ENCODE assay signal across 24 cellular contexts in the genomic region with DNA sequence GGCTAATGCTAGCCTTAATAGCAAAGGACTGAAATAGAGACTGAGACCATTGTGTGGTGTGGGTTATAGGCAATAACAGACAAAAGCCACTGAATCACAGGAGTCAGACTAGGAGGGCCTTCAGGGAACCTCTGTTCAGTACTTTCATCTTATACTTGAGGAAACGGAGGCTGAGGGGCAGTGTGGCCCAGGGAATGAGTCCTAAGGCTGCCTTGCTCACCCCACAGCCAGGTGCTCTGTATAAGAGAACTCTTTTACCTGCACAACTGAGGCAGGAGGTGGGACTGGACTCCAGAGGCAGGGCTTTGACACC. TPM values are rescaled to one million over a fixed set of nuclear protein-coding genes. Genes with fewer than 3 reads are reported as not detected.
DNase-seq lines count a peak whose midpoint lies in the region; TF ChIP-seq lines count a peak whose summit lies in the region.
"Had no signal": no experiment of that assay in that cellular context is flagged by ENCODE, and none has a peak within 500 bp of the region (broad histone marks: within the 10 kb centered on the region; RNA-seq: fewer than 3 reads in every experiment).

No MANE protein-coding gene starts in this region.

- H3K36me3 Mint-ChIP-seq in endodermal cell (ENCODE audit: low read depth), result peaks cover 3% of the 10 kb centered on the region
- H3K36me3 Mint-ChIP-seq: CD4-positive, alpha-beta memory T cell had no signal

- peak overlapping the region; percentile 96; the same call in 1 of the 2 replicates for H3K27ac ChIP-seq in HUES64 (ENCODE audit: low read depth, low read length)
- H3K27ac ChIP-seq in endodermal cell (ENCODE audit: low read depth, low read length), result no peak overlapping the region
- peak overlapping the region; percentile 18 for H3K27ac ChIP-seq in iPS-20b (ENCODE audit: low read length)
- no peak overlapping the region for H3K27ac ChIP-seq in spleen
- H3K27ac ChIP-seq: A549, PC-9, SJCRH30 had no signal

- H3K9me3 Mint-ChIP-seq in endodermal cell, result no peaks in the 10 kb centered on the region
- H3K9me3 Mint-ChIP-seq: CD4-positive, alpha-beta memory T cell had no signal

- H3K36me3 ChIP-seq in HUES64 (ENCODE audit: insufficient read depth, low read length) (peaks cover 8% of the 10 kb centered on the region; the same call in 1 of the 2 replicates), endodermal cell (ENCODE audit: control insufficient read depth, insufficient read depth, low read length) (no peaks in the 10 kb centered on the region), iPS-20b (ENCODE audit: insufficient read depth, low read depth, low read length) (peaks cover 24% of the 10 kb centered on the region), spleen (no peaks in the 10 kb centered on the region)
- H3K36me3 ChIP-seq: MG63, SJCRH30 had no signal

- peaks cover 19% of the 10 kb centered on the region for H3K4me1 ChIP-seq in HUES64 (ENCODE audit: insufficient read depth, low read length)
- no peaks in the 10 kb centered on the region for H3K4me1 ChIP-seq in endodermal cell (ENCODE audit: control insufficient read depth, insufficient read depth, low read length)
- H3K4me1 ChIP-seq in iPS-20b (ENCODE audit: insufficient read depth, low read length), result peaks cover 24% of the 10 kb centered on the region
- peaks cover 0 to 47% (median 12%) of the 10 kb centered on the region in 6 donors for H3K4me1 ChIP-seq in spleen

- DNase-seq in endodermal cell (no peak), spleen (peak; percentile 8), AG20443 (ENCODE audit: low spot score) (no peak), T-helper 9 cell (no peak)
- no peak for DNase-seq in activated CD4-positive, alpha-beta T cell treated with anti-CD3 and anti-CD28 coated beads, Interleukin-2, amount 50 U/mL, for 4 hours
- DNase-seq: C1 segment of cervical spinal cord; CD4-positive, alpha-beta memory T cell; COR-L47; DMS53; KBM-7; MG63; NCI-H1694 treated with DMSO at 0.1 percent for 48 hours; NCI-H2081 treated with DMSO at 0.1 percent for 48 hours; NCI-H345; NCI-H524 treated with DMSO at 0.1 percent for 48 hours; NCI-H774; PC-9 had no signal

- TF ChIP-seq POLR2A in spleen (IDR thresholded peaks at IDR 0.05), result no peak

- H3K27me3 ChIP-seq in HUES64 (ENCODE audit: insufficient read depth, low read length) (no peaks in the 10 kb centered on the region), endodermal cell (ENCODE audit: control insufficient read depth, insufficient read depth, low read length, poor library complexity, severe bottlenecking) (no peaks in the 10 kb centered on the region), iPS-20b (ENCODE audit: insufficient read depth, low read length) (peaks cover 11% of the 10 kb centered on the region), spleen (replicated peaks in 1 of 7) (peaks cover 0 to 35% (median 0%) of the 10 kb centered on the region in 7 donors)
- H3K27me3 ChIP-seq: MG63, SJCRH30 had no signal

- H3K9ac ChIP-seq in HUES64 (ENCODE audit: low read depth, low read length), result peak overlapping the region; percentile 48; the same call in 1 of the 2 replicates
- H3K9ac ChIP-seq in endodermal cell (ENCODE audit: extremely low read depth, low read length, poor library complexity, severe bottlenecking), result no peak overlapping the region
- H3K9ac ChIP-seq in iPS-20b (ENCODE audit: low read depth, low read length), result peak overlapping the region; percentile 67

- peak overlapping the region; percentile 44 for H3K27ac Mint-ChIP-seq in endodermal cell

- peaks cover 31% of the 10 kb centered on the region for H3K4me1 Mint-ChIP-seq in endodermal cell

- H3K4me3 ChIP-seq in HUES64 (ENCODE audit: low read length) (peak overlapping the region; percentile 30), endodermal cell (ENCODE audit: low read length) (no peak overlapping the region), iPS-20b (ENCODE audit: low read length) (peak overlapping the region; percentile 97), spleen (no peak overlapping the region)
- H3K4me3 ChIP-seq: A549, MG63, PC-9, SJCRH30 had no signal

- no peak overlapping the region for H3K4me3 Mint-ChIP-seq in endodermal cell
- H3K4me3 Mint-ChIP-seq: CD4-positive, alpha-beta memory T cell had no signal

- intact Hi-C loops in spleen (cut with DNase I; ENCODE audit: low total_unique reads), result no loop called here

- WGBS in HUES64, result 22% methylated on average over 1 of the region's 1 CpG
- 59% methylated on average over 1 of the region's 1 CpG; no CpG with 5 or more reads in 1 of the 2 experiments for WGBS in endodermal cell (ENCODE audit: insufficient coverage in 1 of 2, insufficient read length in 1 of 2), 2 experiments
- WGBS in spleen, 5 donors, result 63 to 84% (median 82%) methylated on average over 1 of the region's 1 CpG

- TF ChIP-seq CTCF in endodermal cell (conservative IDR thresholded peaks at IDR 0.05) (no peak), spleen (IDR thresholded peaks at IDR 0.05 in 8 of 11, conservative IDR thresholded peaks at IDR 0.05 in 3 of 11) (no peak)

- no peaks in the 10 kb centered on the region for H3K9me3 ChIP-seq in HUES64 (ENCODE audit: insufficient read depth, low read depth, low read length)
- no peaks in the 10 kb centered on the region for H3K9me3 ChIP-seq in endodermal cell (ENCODE audit: control insufficient read depth, low read length)
- no peaks in the 10 kb centered on the region for H3K9me3 ChIP-seq in iPS-20b (ENCODE audit: insufficient read depth, low read depth, low read length)
- H3K9me3 ChIP-seq in spleen, result no peaks in the 10 kb centered on the region
- H3K9me3 ChIP-seq: A549, MG63, SJCRH30 had no signal

- peaks cover 6% of the 10 kb centered on the region for H3K27me3 Mint-ChIP-seq in endodermal cell (ENCODE audit: insufficient read depth)

RNA-seq across cellular contexts. Expression of a gene that starts 2.7 kb away (rescaled TPM):
- polyA plus RNA-seq in HUES64 (2013, experiment 1 of 2), result 35.9 TPM
- 26.2 TPM for polyA plus RNA-seq in HUES64 (2013, experiment 2 of 2)
- total RNA-seq in endodermal cell (10 to 100 TPM; 10.1 to 11.8 TPM), spleen (1 to 10 TPM in 6 of 7 donors, under 1 TPM in 1; 0.46 to 2.5 (median 1.4) TPM)
- 4.8 TPM for polyA plus RNA-seq in endodermal cell (2013, experiment 1 of 2)
- polyA plus RNA-seq in endodermal cell (2013, experiment 2 of 2), result 2.7 TPM
- polyA plus RNA-seq in spleen, result under 1 TPM in 2 of 3 donors, not detected in 1; 0.13 to 0.21 TPM
- total RNA-seq: CD4-positive, alpha-beta memory T cell; Right ventricle myocardium inferior; RPMI7951 had no signal
- polyA plus RNA-seq: CD4-positive, alpha-beta memory T cell had no signal

RNA-seq across cellular contexts. Expression of a gene that starts 22.3 kb away (rescaled TPM):
- 10.3 TPM for polyA plus RNA-seq in HUES64 (2013, experiment 1 of 2)
- 10.6 TPM for polyA plus RNA-seq in HUES64 (2013, experiment 2 of 2)
- total RNA-seq in endodermal cell (10 to 100 TPM; 17.5 to 17.7 TPM), spleen (10 to 100 TPM in 4 of 7 donors, 1 to 10 TPM in 3; 7.9 to 17.4 (median 10.6) TPM)
- 11.0 TPM for polyA plus RNA-seq in endodermal cell (2013, experiment 1 of 2)
- 10.3 TPM for polyA plus RNA-seq in endodermal cell (2013, experiment 2 of 2)
- 1 to 10 TPM; 4.2 to 6.8 (median 5.2) TPM for polyA plus RNA-seq in spleen
- total RNA-seq: H4, SJCRH30 had no signal

RNA-seq across cellular contexts. Expression of a gene that starts 23.1 kb away (rescaled TPM):
- polyA plus RNA-seq in HUES64 (2013, experiment 1 of 2), result 72.0 TPM
- polyA plus RNA-seq in HUES64 (2013, experiment 2 of 2), result 66.1 TPM
- total RNA-seq in endodermal cell, result 10 to 100 TPM; 43.5 to 60.0 TPM
- polyA plus RNA-seq in endodermal cell (2013, experiment 1 of 2), result 63.8 TPM
- polyA plus RNA-seq in endodermal cell (2013, experiment 2 of 2), result 61.1 TPM
- total RNA-seq in spleen, result 10 to 100 TPM; 32.2 to 49.1 (median 38.1) TPM
- polyA plus RNA-seq in spleen, result 10 to 100 TPM; 47.5 to 61.8 (median 60.9) TPM

Comparison
In these comparisons a context has a peak if more than half of its experiments do, and no peak if none do; other contexts are left out.
1. H3K27ac ChIP-seq: peak in HUES64 (single experiment) and iPS-20b (single experiment); none in endodermal cell (single experiment) and spleen (0 of 8).
2. H3K4me3 ChIP-seq: peak in HUES64 (single experiment) and iPS-20b (single experiment); none in endodermal cell (single experiment) and spleen (0 of 8).